In the genomic region with DNA sequence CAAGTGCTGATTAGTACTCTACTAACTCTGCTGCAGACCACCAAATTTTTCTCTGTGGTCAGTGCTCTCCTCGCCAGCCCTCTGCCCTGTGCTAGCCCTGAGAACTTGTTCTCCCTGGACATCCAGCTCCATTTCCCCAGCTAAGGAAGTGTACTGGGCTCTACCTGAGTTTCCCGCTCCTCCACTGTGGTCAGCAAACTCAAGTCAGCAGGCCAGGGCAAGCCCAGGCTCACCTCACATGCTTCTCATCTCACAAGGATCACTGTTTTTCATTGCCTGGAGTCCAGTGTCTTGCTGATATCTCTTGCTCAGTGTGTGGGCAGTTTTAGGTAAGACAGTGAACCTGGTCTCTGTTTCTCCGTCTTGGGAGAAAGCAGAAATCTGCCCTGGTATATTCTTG, we compare ENCODE assay signal across 20 cellular contexts.
"Had no signal": no experiment of that assay in that cellular context is flagged by ENCODE, and none has a peak within 500 bp of the region (broad histone marks: within the 10 kb centered on the region; RNA-seq: fewer than 3 reads in every experiment).

No MANE protein-coding gene starts in this region.

- H3K27ac ChIP-seq: cardiac muscle cell, SK-N-MC, WERI-Rb-1 had no signal

- H3K36me3 ChIP-seq: cardiac muscle cell, WERI-Rb-1 had no signal

- DNase-seq: activated CD4-positive, alpha-beta memory T cell treated with anti-CD3 and anti-CD28 coated beads, Interleukin-2, amount 10 ng/mL, durations not matched to agents 7 days and 5 days; activated CD4-positive, alpha-beta T cell treated with anti-CD3 and anti-CD28 coated beads for 36 hours; activated CD4-positive, alpha-beta T cell treated with anti-CD3 and anti-CD28 coated beads, Interleukin-2, amount 50 U/mL, for 1 hour; activated gamma-delta T cell; activated naive CD4-positive, alpha-beta T cell treated with anti-CD3 and anti-CD28 coated beads for 36 hours; activated T-cell treated with anti-CD3 and anti-CD28 coated beads, Interleukin-2, amount 50 U/mL, for 4 hours; amygdala; cerebellar nuclear complex; NCI-H1436 treated with DMSO at 0.1 percent for 48 hours; NCI-H187; NCI-H524; SIG-M5; T-helper 1 cell; WERI-Rb-1 had no signal

- H3K4me3 ChIP-seq: cardiac muscle cell, SK-N-MC had no signal

- H3K4me3 Mint-ChIP-seq: activated CD4-positive, alpha-beta memory T cell treated with anti-CD3 and anti-CD28 coated beads, Interleukin-2, amount 10 ng/mL, durations not matched to agents 7 days and 5 days; activated CD4-positive, alpha-beta T cell treated with anti-CD3 and anti-CD28 coated beads for 36 hours; activated naive CD4-positive, alpha-beta T cell treated with anti-CD3 and anti-CD28 coated beads for 36 hours; activated naive CD8-positive, alpha-beta T cell; activated T-cell treated with anti-CD3 and anti-CD28 coated beads, Interleukin-2, amount 50 U/mL, for 4 hours; activated T-helper 17 cell treated with anti-CD3 and anti-CD28 coated beads, Interleukin-2, amount 50 U/mL, for 72 hours; brain had no signal

- H3K36me3 Mint-ChIP-seq: brain had no signal

- H3K27me3 ChIP-seq: cardiac muscle cell had no signal

- H3K9me3 Mint-ChIP-seq: activated CD4-positive, alpha-beta memory T cell treated with anti-CD3 and anti-CD28 coated beads, Interleukin-2, amount 10 ng/mL, durations not matched to agents 7 days and 5 days; activated naive CD4-positive, alpha-beta T cell treated with anti-CD3 and anti-CD28 coated beads for 36 hours; activated T-cell treated with anti-CD3 and anti-CD28 coated beads, Interleukin-2, amount 50 U/mL, for 4 hours; activated T-helper 17 cell treated with anti-CD3 and anti-CD28 coated beads, Interleukin-2, amount 50 U/mL, for 72 hours had no signal

- ATAC-seq: activated CD4-positive, alpha-beta T cell treated with anti-CD3 and anti-CD28 coated beads for 36 hours; activated T-cell treated with anti-CD3 and anti-CD28 coated beads, Interleukin-2, amount 50 U/mL, for 4 hours; activated T-helper 17 cell treated with anti-CD3 and anti-CD28 coated beads, Interleukin-2, amount 50 U/mL, for 72 hours had no signal

- H3K27me3 Mint-ChIP-seq: activated CD4-positive, alpha-beta memory T cell treated with anti-CD3 and anti-CD28 coated beads, Interleukin-2, amount 10 ng/mL, durations not matched to agents 7 days and 5 days; activated CD4-positive, alpha-beta T cell treated with anti-CD3 and anti-CD28 coated beads for 36 hours; activated naive CD8-positive, alpha-beta T cell; activated T-helper 17 cell treated with anti-CD3 and anti-CD28 coated beads, Interleukin-2, amount 50 U/mL, for 72 hours had no signal

- H3K27ac Mint-ChIP-seq: activated CD4-positive, alpha-beta memory T cell treated with anti-CD3 and anti-CD28 coated beads, Interleukin-2, amount 10 ng/mL, durations not matched to agents 7 days and 5 days; activated CD4-positive, alpha-beta T cell treated with anti-CD3 and anti-CD28 coated beads for 36 hours; activated naive CD4-positive, alpha-beta T cell treated with anti-CD3 and anti-CD28 coated beads for 36 hours; activated naive CD8-positive, alpha-beta T cell; activated T-helper 17 cell treated with anti-CD3 and anti-CD28 coated beads, Interleukin-2, amount 50 U/mL, for 72 hours had no signal

- H3K4me1 Mint-ChIP-seq: activated CD4-positive, alpha-beta memory T cell treated with anti-CD3 and anti-CD28 coated beads, Interleukin-2, amount 10 ng/mL, durations not matched to agents 7 days and 5 days; activated CD4-positive, alpha-beta T cell treated with anti-CD3 and anti-CD28 coated beads for 36 hours; brain had no signal

- FAIRE-seq: astrocyte had no signal
